ENCODE assay signal across 8 cellular contexts in genomic region chr2:27086722-27087446, GRCh38. TPM values are rescaled to one million over a fixed set of nuclear protein-coding genes. Genes with fewer than 3 reads are reported as not detected.
A peak's percentile ranks its signal among the peaks of the same experiment; 100 is the strongest.
DNase-seq lines count a peak whose midpoint lies in the region; ATAC-seq and TF ChIP-seq lines count a peak whose summit lies in the region.

TSS of gene KHK (plus strand) at chr2:27086772. CDS start at chr2:27087260, 488 bp downstream.

- BruUV-seq in mammary epithelial cell (replicated peaks; lab: Mats Ljungman, UMichigan), result no TSS peak

- no peaks in the 10 kb centered on the region for H4K20me1 ChIP-seq in mammary epithelial cell (ENCODE audit: insufficient read depth, low read length)

- H3K4me3 ChIP-seq in mammary epithelial cell (replicated peaks in 1 of 3; ENCODE audit: insufficient read depth in 1 of 3, low read depth in 2 of 3, low read length in 3 of 3) (peak within 1 kb of the TSS; percentile 57 to 84 (median 63)), right lobe of liver (peak within 1 kb of the TSS; percentile 52 to 77 (median 64)), testis (peak within 1 kb of the TSS; percentile 72 to 74)

- peaks cover 21% of the 10 kb centered on the region for H3K4me1 ChIP-seq in mammary epithelial cell (ENCODE audit: insufficient read depth, low read length)
- peaks cover 0 to 30% (median 5%) of the 10 kb centered on the region in 4 donors for H3K4me1 ChIP-seq in right lobe of liver
- H3K4me1 ChIP-seq in testis, result peaks cover under 1% of the 10 kb centered on the region

- H3K9ac ChIP-seq in mammary epithelial cell (ENCODE audit: insufficient read depth, low read length), result no peak within 1 kb of the TSS

- DNase-seq in activated CD8-positive, alpha-beta memory T cell treated with anti-CD3 and anti-CD28 coated beads, Interleukin-2, amount 50 U/mL, for 4 hours, result no peak
- peak; percentile 77 for DNase-seq in NCI-H69 (lab: John Stamatoyannopoulos, UW)
- DNase-seq in mammary epithelial cell, result no peak
- peak; percentile 89 to 92 (median 91) for DNase-seq in right lobe of liver
- no peak for DNase-seq in testis
- no peak for DNase-seq in activated effector memory CD4-positive, alpha-beta T cell treated with Interleukin-2 at 50 U/mL for 16 hours

- POLR2A ChIA-PET in activated CD8-positive, alpha-beta memory T cell treated with anti-CD3 and anti-CD28 coated beads for 36 hours (lab: Charles Lee), result interaction anchor here (1.0 to 1.9 kb wide), 4 partner anchors 9 to 26 kb away, joined by 3 to 6 read pairs (median 4); partner anchors contain the start of gene OST4

- peak; percentile 2 for ATAC-seq in HG02571 (IDR thresholded peaks at IDR 0.05; ENCODE audit: unreplicated experiment)
- peak; percentile 62 to 78 (median 73) for ATAC-seq in right lobe of liver

- H3K9me3 ChIP-seq in mammary epithelial cell (replicated peaks; ENCODE audit: insufficient read depth, low read length), result no peaks in the 10 kb centered on the region
- H3K9me3 ChIP-seq in right lobe of liver, result no peaks in the 10 kb centered on the region
- H3K9me3 ChIP-seq in testis, result no peaks in the 10 kb centered on the region

- H3K4me2 ChIP-seq in mammary epithelial cell (ENCODE audit: insufficient read depth, low read depth, low read length), result peak within 1 kb of the TSS; percentile 92

- H3K36me3 ChIP-seq in mammary epithelial cell (ENCODE audit: insufficient read depth, low read length) (no peaks in the 10 kb centered on the region), right lobe of liver (no peaks in the 10 kb centered on the region), testis (ENCODE audit: low read depth, missing control alignments) (no peaks in the 10 kb centered on the region)

- peak within 1 kb of the TSS; percentile 88 for H2AFZ ChIP-seq in mammary epithelial cell (ENCODE audit: low read depth, low read length)

- TF ChIP-seq POLR2A in right lobe of liver (IDR thresholded peaks at IDR 0.05), result peak; percentile 79
- no peak for TF ChIP-seq POLR2A in testis (IDR thresholded peaks at IDR 0.05)

- intact Hi-C loops in mammary epithelial cell (cut with micrococcal nuclease) (loop anchor here (1.0 to 5.0 kb wide), 2 partner anchors 37 to 55 kb away; partner anchors contain the start of gene TMEM214), right lobe of liver (cut with DNase I) (loop anchor here in 1 of 2 donors (10.0 kb wide), 2 partner anchors 62 to 122 kb away; no protein-coding TSS in a partner anchor), testis (cut with DNase I; ENCODE audit: low total_unique reads) (loop anchor here (5.0 to 10.0 kb wide), 2 partner anchors 125 to 128 kb away; partner anchors contain the start of genes ATRAID, CAD and SLC5A6)

- H3K79me2 ChIP-seq in mammary epithelial cell (ENCODE audit: insufficient read depth, low read length), result no peaks in the 10 kb centered on the region

- in situ Hi-C loops in mammary epithelial cell (cut with MboI; ENCODE audit: low sequenced_read_pairs in 2 of 2), result loop anchor here in 1 of 2 donors (10.0 kb wide), 1 partner anchor 198 kb away; the partner anchor contains the start of gene TRIM54

- WGBS in mammary epithelial cell (ENCODE audit: low coverage, missing lambda C conversion rate), result 2% methylated on average over 22 of the region's 49 CpGs
- WGBS in right lobe of liver (ENCODE audit: insufficient coverage, low coverage, low lambda C conversion rate, missing lambda C conversion rate), result under 1% methylated on average over 16 of the region's 49 CpGs
- 0 to 8% methylated on average over 6 to 41 of the region's 49 CpGs for WGBS in testis, 2 donors

- H3K27ac ChIP-seq in mammary epithelial cell (ENCODE audit: insufficient read depth, low read depth, low read length) (peak within 1 kb of the TSS; percentile 3), right lobe of liver (peak within 1 kb of the TSS; percentile 59 to 80 (median 75)), testis (peak within 1 kb of the TSS; percentile 65 to 95)

- TF ChIP-seq CTCF in mammary epithelial cell (conservative IDR thresholded peaks at IDR 0.05 in 1 of 2, IDR thresholded peaks at IDR 0.05 in 1 of 2; ENCODE audit: extremely low read depth in 1 of 2, insufficient read depth in 1 of 2, low read depth in 1 of 2, low read length in 2 of 2) (no peak), right lobe of liver (IDR thresholded peaks at IDR 0.05) (peak in 2 of 4 donors; percentile 21 to 28), testis (IDR thresholded peaks at IDR 0.05) (no peak)

- CTCF ChIA-PET in activated CD8-positive, alpha-beta memory T cell treated with anti-CD3 and anti-CD28 coated beads for 36 hours (lab: Charles Lee), result interaction anchor here (0.6 to 2.3 kb wide), 7 partner anchors 13 to 253 kb away, joined by 3 to 8 read pairs (median 3); partner anchors contain the start of genes AGBL5 and PREB
- CTCF ChIA-PET in mammary epithelial cell (lab: Charles Lee; ENCODE audit: low non-redundant PET), result no interaction called here

- H3K27me3 ChIP-seq in mammary epithelial cell (ENCODE audit: insufficient read depth, low read length) (no peaks in the 10 kb centered on the region), right lobe of liver (no peaks in the 10 kb centered on the region), testis (no peaks in the 10 kb centered on the region)

- dilution Hi-C loops in mammary epithelial cell (cut with HindIII; ENCODE audit: low sequenced_read_pairs), result no loop called here

RNA-seq across cellular contexts. Expression of gene KHK, which starts in this region (rescaled TPM):
- 10 to 100 TPM; 14.1 to 15.2 TPM for total RNA-seq in activated CD8-positive, alpha-beta memory T cell treated with anti-CD3 and anti-CD28 coated beads for 36 hours
- total RNA-seq in mammary epithelial cell (1 to 10 TPM in 1 of 2 donors, under 1 TPM in 1; 0.33 to 2.1 TPM), right lobe of liver (100 to 1,000 TPM; 101 to 283 (median 206) TPM), testis (10 to 100 TPM in 1 of 2 donors, 1 to 10 TPM in 1; 5.3 to 13.4 TPM)
- polyA plus RNA-seq in mammary epithelial cell (1.6 TPM), testis (ENCODE audit: insufficient read depth, low read depth, low replicate concordance) (11.5 TPM)
- polyA minus RNA-seq in mammary epithelial cell, result not detected

Comparison
In these comparisons a context has a peak if more than half of its experiments do, and no peak if none do; other contexts are left out.
1. RNA of gene KHK (total RNA-seq): 101 to 283 TPM in right lobe of liver; 14.1 to 15.2 TPM in activated CD8-positive, alpha-beta memory T cell treated with anti-CD3 and anti-CD28 coated beads for 36 hours, 5.3 to 13.4 TPM in testis and 0.33 to 2.1 TPM in mammary epithelial cell; every median in the first group is over 4 times any median in the second.
2. DNase-seq: peak in NCI-H69 (single experiment) and right lobe of liver (3 of 3); none in activated CD8-positive, alpha-beta memory T cell treated with anti-CD3 and anti-CD28 coated beads, Interleukin-2, amount 50 U/mL, for 4 hours (single experiment), mammary epithelial cell (single experiment), testis (single experiment) and activated effector memory CD4-positive, alpha-beta T cell treated with Interleukin-2 at 50 U/mL for 16 hours (single experiment).
3. H3K27ac ChIP-seq: peak in every context shown above with its lines; median percentile 80 in testis; 75 in right lobe of liver; 3 in mammary epithelial cell.
4. Peak in every context shown above with its lines, with median percentiles within 50 percentile points of each other: H3K4me3 ChIP-seq.